ENCODE assay signal across 17 cellular contexts in the genomic region with DNA sequence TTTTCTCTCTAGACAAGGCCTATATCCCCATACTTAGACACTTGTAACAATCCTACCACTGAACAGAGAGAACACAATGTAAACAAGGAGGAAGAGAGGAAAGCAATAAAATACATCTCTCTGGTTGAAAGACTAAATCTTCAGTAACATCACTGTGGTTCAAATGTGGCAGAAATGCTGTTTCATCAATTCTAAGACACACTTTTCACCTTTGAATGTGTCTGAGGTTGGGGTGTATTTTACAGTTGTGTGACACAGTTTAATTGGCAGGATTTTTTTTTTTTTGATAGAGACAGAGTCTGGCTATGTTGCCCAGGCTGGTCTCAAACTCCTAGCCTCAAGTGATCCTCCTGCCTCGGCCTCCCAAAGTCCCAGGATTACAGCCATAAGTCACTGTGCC.
A peak's percentile ranks its signal among the peaks of the same experiment; 100 is the strongest.
DNase-seq lines count a peak whose midpoint lies in the region; ATAC-seq, FAIRE-seq and TF ChIP-seq lines count a peak whose summit lies in the region.
"Had no signal": no experiment of that assay in that cellular context is flagged by ENCODE, and none has a peak within 500 bp of the region (broad histone marks: within the 10 kb centered on the region; RNA-seq: fewer than 3 reads in every experiment).

No MANE protein-coding gene starts in this region.

- H3K4me1 ChIP-seq in MM.1S (ENCODE audit: low read length) = no peaks in the 10 kb centered on the region
- H3K4me1 ChIP-seq in endothelial cell of umbilical vein (ENCODE audit: control insufficient read depth, extremely low read depth, insufficient read depth, low read length) = peaks cover 12% of the 10 kb centered on the region
- peaks cover 21 to 32% of the 10 kb centered on the region in 2 experiments for H3K4me1 ChIP-seq in neutrophil (ENCODE audit: control insufficient read depth in 1 of 2, insufficient read depth in 1 of 2, low read depth in 1 of 2, low read length in 1 of 2)
- H3K4me1 ChIP-seq: BLaER1 had no signal

- H3K4me3 Mint-ChIP-seq in activated naive CD4-positive, alpha-beta T cell treated with anti-CD3 and anti-CD28 coated beads, Interleukin-2, amount 50 U/mL, for 24 hours = no peak overlapping the region
- H3K4me3 Mint-ChIP-seq: stimulated activated naive CD8-positive, alpha-beta T cell treated with anti-CD3 and anti-CD28 coated beads, Interleukin-15, Interleukin-2, amounts not matched to agents 100 ng/mL and 50 ng/mL, for 24 hours; T-cell had no signal

- POLR2A ChIA-PET in endothelial cell of umbilical vein (lab: Charles Lee) = interaction anchor here (1.0 kb wide), 1 partner anchor 12 kb away, joined by 3 read pairs; no protein-coding TSS in a partner anchor

- H3K36me3 ChIP-seq in MM.1S (replicated peaks; ENCODE audit: insufficient read depth, low read length) = no peaks in the 10 kb centered on the region
- H3K36me3 ChIP-seq in endothelial cell of umbilical vein (ENCODE audit: control insufficient read depth in 2 of 2, extremely low read depth in 1 of 2, insufficient read depth in 2 of 2, low read length in 2 of 2) = no peaks in the 10 kb centered on the region
- H3K36me3 ChIP-seq in neutrophil = no peaks in the 10 kb centered on the region

- H3K4me3 ChIP-seq in MM.1S (ENCODE audit: low read length) = no peak overlapping the region
- H3K4me3 ChIP-seq in endothelial cell of umbilical vein (replicated peaks in 1 of 3; ENCODE audit: insufficient read depth in 1 of 3, low read depth in 1 of 3, low read length in 3 of 3) = no peak overlapping the region
- H3K4me3 ChIP-seq in neutrophil (ENCODE audit: low read depth in 1 of 2, low read length in 1 of 2) = no peak overlapping the region
- H3K4me3 ChIP-seq: BLaER1, tibial nerve had no signal

- H3K27me3 ChIP-seq in MM.1S (replicated peaks; ENCODE audit: insufficient read depth, low read length) (no peaks in the 10 kb centered on the region), endothelial cell of umbilical vein (ENCODE audit: control insufficient read depth in 2 of 2, insufficient read depth in 2 of 2, low read length in 2 of 2) (no peaks in the 10 kb centered on the region), neutrophil (no peaks in the 10 kb centered on the region)
- H3K27me3 ChIP-seq: BLaER1, foreskin keratinocyte, tibial nerve had no signal

- FAIRE-seq in endothelial cell of umbilical vein (lab: Jason Lieb, UNC) (no peak), H54 (lab: Jason Lieb, UNC) (no peak)

- H3K9me3 Mint-ChIP-seq in activated naive CD4-positive, alpha-beta T cell treated with anti-CD3 and anti-CD28 coated beads, Interleukin-2, amount 50 U/mL, for 24 hours = no peaks in the 10 kb centered on the region
- H3K9me3 Mint-ChIP-seq: stimulated activated naive CD8-positive, alpha-beta T cell treated with anti-CD3 and anti-CD28 coated beads, Interleukin-15, Interleukin-2, amounts not matched to agents 100 ng/mL and 50 ng/mL, for 24 hours; T-cell had no signal

- no peak for DNase-seq in activated naive CD4-positive, alpha-beta T cell treated with anti-CD3 and anti-CD28 coated beads, Interleukin-2, amount 50 U/mL, for 16 hours
- DNase-seq in MM.1S (peak; percentile 5), endothelial cell of umbilical vein (ENCODE audit: low read depth, low spot score) (no peak), NCI-H2107 (lab: John Stamatoyannopoulos, UW) (no peak), H54 (ENCODE audit: insufficient read length, low spot score) (no peak)
- DNase-seq: ACHN; central memory CD4-positive, alpha-beta T cell; KBM-7; stimulated activated CD4-positive, alpha-beta T cell treated with anti-CD3 and anti-CD28 coated beads, Interleukin-4, amount 100 ng/mL, for 24 hours; T-cell had no signal

- H3K27me3 Mint-ChIP-seq in activated naive CD4-positive, alpha-beta T cell treated with anti-CD3 and anti-CD28 coated beads, Interleukin-2, amount 50 U/mL, for 24 hours = no peaks in the 10 kb centered on the region
- H3K27me3 Mint-ChIP-seq: stimulated activated naive CD8-positive, alpha-beta T cell treated with anti-CD3 and anti-CD28 coated beads, Interleukin-15, Interleukin-2, amounts not matched to agents 100 ng/mL and 50 ng/mL, for 24 hours; T-cell had no signal

- peaks cover 28% of the 10 kb centered on the region for H3K4me1 Mint-ChIP-seq in activated naive CD4-positive, alpha-beta T cell treated with anti-CD3 and anti-CD28 coated beads, Interleukin-2, amount 50 U/mL, for 24 hours

- no peak for TF ChIP-seq CTCF in MM.1S (IDR thresholded peaks at IDR 0.05; ENCODE audit: low read length)
- no peak for TF ChIP-seq CTCF in endothelial cell of umbilical vein (IDR thresholded peaks at IDR 0.05; ENCODE audit: extremely low read depth in 1 of 2, insufficient read depth in 1 of 2, low read depth in 1 of 2, low read length in 2 of 2)
- TF ChIP-seq CTCF in neutrophil (IDR thresholded peaks at IDR 0.05) = no peak

- CTCF ChIA-PET in endothelial cell of umbilical vein (lab: Charles Lee) = interaction anchor here (0.8 to 2.4 kb wide), 13 partner anchors 11 to 126 kb away, joined by 3 to 30 read pairs (median 4); no protein-coding TSS in a partner anchor

- peaks cover 5% of the 10 kb centered on the region for H3K36me3 Mint-ChIP-seq in activated naive CD4-positive, alpha-beta T cell treated with anti-CD3 and anti-CD28 coated beads, Interleukin-2, amount 50 U/mL, for 24 hours

- H3F3A ChIP-seq in MM.1S (ENCODE audit: insufficient read depth, low read length) = no peaks in the 10 kb centered on the region

- no TSS peak for BruUV-seq in endothelial cell of umbilical vein (replicated peaks; lab: Mats Ljungman, UMichigan)

- no peaks in the 10 kb centered on the region for H3K9me2 ChIP-seq in MM.1S (replicated peaks; ENCODE audit: insufficient read depth, low read length)

- H3K79me2 ChIP-seq in MM.1S (ENCODE audit: low read length) (peaks cover 7% of the 10 kb centered on the region), endothelial cell of umbilical vein (ENCODE audit: control insufficient read depth, insufficient read depth, low read length) (peaks cover 11% of the 10 kb centered on the region)

- H3K9ac ChIP-seq in MM.1S (ENCODE audit: low read length) (no peak overlapping the region), endothelial cell of umbilical vein (replicated peaks; ENCODE audit: extremely low read depth, insufficient read depth, low read length) (no peak overlapping the region)
- H3K9ac ChIP-seq: BLaER1 had no signal

- no peak for ATAC-seq in esophagus mucosa
- ATAC-seq: T-cell had no signal

- intact Hi-C loops in endothelial cell of umbilical vein (cut with micrococcal nuclease) = loop anchor here (1.0 kb wide), 1 partner anchor 24 kb away; no protein-coding TSS in a partner anchor

- peak overlapping the region; percentile 4 for H3K27ac Mint-ChIP-seq in activated naive CD4-positive, alpha-beta T cell treated with anti-CD3 and anti-CD28 coated beads, Interleukin-2, amount 50 U/mL, for 24 hours
- H3K27ac Mint-ChIP-seq: stimulated activated naive CD8-positive, alpha-beta T cell treated with anti-CD3 and anti-CD28 coated beads, Interleukin-15, Interleukin-2, amounts not matched to agents 100 ng/mL and 50 ng/mL, for 24 hours; T-cell had no signal

- no peak overlapping the region for H2AFZ ChIP-seq in MM.1S (ENCODE audit: low read length)
- no peak overlapping the region for H2AFZ ChIP-seq in endothelial cell of umbilical vein (ENCODE audit: low read depth, low read length)

- no peaks in the 10 kb centered on the region for H3K9me3 ChIP-seq in MM.1S (replicated peaks; ENCODE audit: insufficient read depth, low read length)
- no peaks in the 10 kb centered on the region for H3K9me3 ChIP-seq in endothelial cell of umbilical vein (replicated peaks; ENCODE audit: control insufficient read depth, insufficient read depth, low read length)
- H3K9me3 ChIP-seq in neutrophil = no peaks in the 10 kb centered on the region
- H3K9me3 ChIP-seq: BLaER1, tibial nerve had no signal

- H3K27ac ChIP-seq in MM.1S (ENCODE audit: low read length) (no peak overlapping the region), endothelial cell of umbilical vein (ENCODE audit: insufficient read depth, low read depth, low read length) (peak overlapping the region; percentile 7), neutrophil (peak overlapping the region; percentile 73)
- H3K27ac ChIP-seq: BLaER1, foreskin keratinocyte, tibial nerve had no signal

- dilution Hi-C loops in endothelial cell of umbilical vein (cut with MboI; ENCODE audit: extremely low pct_ligation_motif_present, low sequenced_read_pairs) = no loop called here

- H3K4me2 ChIP-seq in MM.1S (ENCODE audit: low read depth, low read length) = no peak overlapping the region
- H3K4me2 ChIP-seq in endothelial cell of umbilical vein (ENCODE audit: insufficient read depth, low read length) = no peak overlapping the region
- H3K4me2 ChIP-seq: BLaER1 had no signal

- no peak for TF ChIP-seq POLR2A in endothelial cell of umbilical vein (IDR thresholded peaks at IDR 0.05; ENCODE audit: low read depth, low read length)
- TF ChIP-seq POLR2A in H54 (IDR thresholded peaks at IDR 0.05; ENCODE audit: low read depth, low read length) = no peak

- no peaks in the 10 kb centered on the region for H3K9me1 ChIP-seq in endothelial cell of umbilical vein (replicated peaks; ENCODE audit: control insufficient read depth, extremely low read depth, insufficient read depth, low read length)

- H4K20me1 ChIP-seq in MM.1S (ENCODE audit: insufficient read depth, low read length) (no peaks in the 10 kb centered on the region), endothelial cell of umbilical vein (replicated peaks; ENCODE audit: control insufficient read depth, extremely low read depth, insufficient read depth, low read length) (no peaks in the 10 kb centered on the region)

TF ChIP-seq in endothelial cell of umbilical vein, 7 proteins besides CTCF, POLR2A, EP300 and RAD21:
- no peak for TF ChIP-seq FOS (IDR thresholded peaks at IDR 0.05; ENCODE audit: borderline replicate concordance, insufficient read depth, low read length)
- TF ChIP-seq, protein P1, sequence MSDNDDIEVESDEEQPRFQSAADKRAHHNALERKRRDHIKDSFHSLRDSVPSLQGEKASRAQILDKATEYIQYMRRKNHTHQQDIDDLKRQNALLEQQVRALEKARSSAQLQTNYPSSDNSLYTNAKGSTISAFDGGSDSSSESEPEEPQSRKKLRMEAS (IDR thresholded peaks at IDR 0.05; ENCODE audit: insufficient read depth, insufficient read length) = no peak
- no peak for TF ChIP-seq MYC (IDR thresholded peaks at IDR 0.05; ENCODE audit: low read depth, low read length)
- no peak for TF ChIP-seq EZH2 (IDR thresholded peaks at IDR 0.05; ENCODE audit: borderline replicate concordance, low read depth, low read length, severe bottlenecking)
- no peak for TF ChIP-seq POLR2AphosphoS5 (IDR thresholded peaks at IDR 0.05; ENCODE audit: insufficient read depth, low read depth, low read length)
- no peak for TF ChIP-seq JUN (IDR thresholded peaks at IDR 0.05; ENCODE audit: borderline replicate concordance, insufficient read depth, insufficient read length, low read depth)
- no peak for TF ChIP-seq GATA2 (IDR thresholded peaks at IDR 0.05; ENCODE audit: insufficient read depth, insufficient read length, low read depth, low read length)
